Comparison of ENCODE assay signal across 10 cellular contexts in genomic region chr5:147853372-147853987, GRCh38. TPM values are rescaled to one million over a fixed set of nuclear protein-coding genes. Genes with fewer than 3 reads are reported as not detected.
"Had no signal": no experiment of that assay in that cellular context is flagged by ENCODE, and none has a peak within 500 bp of the region (broad histone marks: within the 10 kb centered on the region; RNA-seq: fewer than 3 reads in every experiment).

No MANE protein-coding gene starts in this region.

- H2AFZ ChIP-seq: GM23248 had no signal

- H3K9ac ChIP-seq: GM23248 had no signal

- ATAC-seq: HCT116 had no signal

- H3K4me1 ChIP-seq: HAP-1 had no signal

- DNase-seq: GM23248, H7, HFFc6, IMR-90, KBM-7 had no signal

- FAIRE-seq: HTR-8/SVneo had no signal

- H3K27ac ChIP-seq: GM23248, HL-60 had no signal

- H3K9me3 Mint-ChIP-seq: HFFc6 had no signal

- H3K27ac Mint-ChIP-seq: HFFc6 had no signal

- H3K36me3 ChIP-seq: HAP-1 had no signal

- H3K4me3 Mint-ChIP-seq: HFFc6 had no signal

- H3K9me3 ChIP-seq: HAP-1 had no signal

- H3K4me3 ChIP-seq: GM23248, HAP-1 had no signal

RNA-seq across cellular contexts. Expression of gene SPINK1, which starts 22.0 kb away (rescaled TPM):
- total RNA-seq: GM23248, H4, HFFc6, IMR-90 had no signal
- polyA plus RNA-seq: GM23248, IMR-90 had no signal

RNA-seq across cellular contexts. Expression of gene SCGB3A2, which starts 25.0 kb away (rescaled TPM):
- total RNA-seq: GM23248, H4, HFFc6, IMR-90 had no signal
- polyA plus RNA-seq: GM23248, IMR-90 had no signal

RNA-seq across cellular contexts. Expression of gene C5orf46, which starts 52.9 kb away (rescaled TPM):
- total RNA-seq: GM23248, H7, HFFc6, IMR-90 had no signal
